In the genomic region with DNA sequence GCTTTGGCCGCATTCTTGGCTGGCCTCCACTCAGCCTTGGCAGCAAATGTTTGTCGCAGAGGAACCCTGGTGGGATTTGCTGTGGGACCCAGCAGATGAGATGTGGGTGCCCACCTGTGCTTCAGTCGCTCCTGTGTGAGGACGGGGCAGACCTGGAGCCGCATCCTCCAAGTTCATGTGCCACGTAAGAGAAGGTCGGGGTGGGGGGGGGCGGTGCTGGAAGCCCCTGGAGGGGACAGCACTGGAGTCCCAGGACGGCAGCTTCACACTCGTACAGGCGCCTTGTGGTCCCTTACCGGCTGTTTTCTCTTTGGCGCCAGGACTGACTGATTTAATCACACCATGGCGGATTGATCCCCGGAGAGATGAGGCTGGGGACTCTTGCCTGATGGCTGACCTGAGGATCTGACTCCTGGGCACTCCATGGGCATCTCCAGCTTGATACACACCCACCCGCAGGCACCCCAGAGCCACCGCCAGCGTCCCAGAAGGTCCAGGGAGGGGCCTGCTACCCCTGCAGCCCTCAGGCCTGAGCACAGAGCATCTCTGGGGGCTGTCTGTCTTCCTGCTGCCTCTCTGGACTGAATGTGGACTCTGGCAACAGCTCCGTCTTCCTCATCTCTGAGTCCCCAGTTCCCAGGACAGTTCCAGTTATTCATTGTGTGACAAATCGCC, we compare ENCODE assay signal across 24 cellular contexts. TPM values are rescaled to one million over a fixed set of nuclear protein-coding genes. Genes with fewer than 3 reads are reported as not detected.
DNase-seq lines count a peak whose midpoint lies in the region; ATAC-seq and TF ChIP-seq lines count a peak whose summit lies in the region.
"Had no signal": no experiment of that assay in that cellular context is flagged by ENCODE, and none has a peak within 500 bp of the region (broad histone marks: within the 10 kb centered on the region; RNA-seq: fewer than 3 reads in every experiment).

No MANE protein-coding gene starts in this region.

- H3K9me3 ChIP-seq in esophagus muscularis mucosa (no peaks in the 10 kb centered on the region), osteoblast (ENCODE audit: low read depth, low read length) (no peaks in the 10 kb centered on the region), left lung (no peaks in the 10 kb centered on the region), Karpas-422 (ENCODE audit: low read length) (no peaks in the 10 kb centered on the region)
- H3K9me3 ChIP-seq: BE2C, SJSA1 had no signal

- no peak overlapping the region for H3K4me2 ChIP-seq in osteoblast (ENCODE audit: insufficient read depth, low read length)
- H3K4me2 ChIP-seq in Karpas-422 (ENCODE audit: low read depth, low read length, poor library complexity, severe bottlenecking): no peak overlapping the region
- H3K4me2 ChIP-seq: KMS-11 had no signal

- WGBS in esophagus muscularis mucosa: 71% methylated on average over 18 of the region's 20 CpGs

- H3K27ac ChIP-seq in esophagus muscularis mucosa (replicated peaks in 1 of 4) (no peak overlapping the region), osteoblast (ENCODE audit: low read depth, low read length) (no peak overlapping the region), left lung (no peak overlapping the region), Karpas-422 (ENCODE audit: low read length) (no peak overlapping the region)
- H3K27ac ChIP-seq: KMS-11, SJSA1 had no signal

- no peak for TF ChIP-seq CTCF in WTC11 (IDR thresholded peaks at IDR 0.05)
- TF ChIP-seq CTCF in esophagus muscularis mucosa (IDR thresholded peaks at IDR 0.05): no peak
- no peak for TF ChIP-seq CTCF in osteoblast (IDR thresholded peaks at IDR 0.05; ENCODE audit: extremely low read depth, low read depth, low read length)
- TF ChIP-seq CTCF in left lung (IDR thresholded peaks at IDR 0.05): no peak

- H3K36me3 Mint-ChIP-seq in WTC11: peaks cover 17% of the 10 kb centered on the region
- H3K36me3 Mint-ChIP-seq: CD14-positive monocyte, IgD-negative memory B cell had no signal

- POLR2A ChIA-PET in WTC11 (lab: Charles Lee): no interaction called here

- H3K4me3 ChIP-seq in H7 (ENCODE audit: insufficient read depth, low read depth, low read length) (no peak overlapping the region), esophagus muscularis mucosa (no peak overlapping the region), osteoblast (ENCODE audit: insufficient read depth, low read length) (no peak overlapping the region), left lung (no peak overlapping the region), Karpas-422 (ENCODE audit: low read length) (no peak overlapping the region)
- H3K4me3 ChIP-seq: HAP-1, SJSA1 had no signal

- H2AFZ ChIP-seq in osteoblast (ENCODE audit: low read length) (no peak overlapping the region), Karpas-422 (ENCODE audit: low read length) (no peak overlapping the region)

- intact Hi-C loops in esophagus muscularis mucosa (cut with DNase I): no loop called here
- intact Hi-C loops in left lung (cut with DNase I): no loop called here

- H3K27me3 ChIP-seq in H7 (ENCODE audit: control insufficient read depth, insufficient read depth, low read length) (no peaks in the 10 kb centered on the region), esophagus muscularis mucosa (peaks cover 0 to 32% (median 0%) of the 10 kb centered on the region in 4 donors), osteoblast (ENCODE audit: insufficient read depth, low read length) (peaks cover 3% of the 10 kb centered on the region), left lung (no peaks in the 10 kb centered on the region), Karpas-422 (ENCODE audit: low read length) (no peaks in the 10 kb centered on the region)

- no peaks in the 10 kb centered on the region for H3K4me1 ChIP-seq in esophagus muscularis mucosa
- no peaks in the 10 kb centered on the region for H3K4me1 ChIP-seq in osteoblast (ENCODE audit: insufficient read depth, low read length)
- no peaks in the 10 kb centered on the region for H3K4me1 ChIP-seq in left lung
- peaks cover 8% of the 10 kb centered on the region for H3K4me1 ChIP-seq in Karpas-422 (ENCODE audit: low read length)
- H3K4me1 ChIP-seq: BE2C, SJSA1 had no signal

- peaks cover 37% of the 10 kb centered on the region for H3K4me1 Mint-ChIP-seq in WTC11
- H3K4me1 Mint-ChIP-seq: CD14-positive monocyte had no signal

- H3K9me2 ChIP-seq in Karpas-422 (replicated peaks; ENCODE audit: insufficient read depth, low read length): no peaks in the 10 kb centered on the region

- CTCF ChIA-PET in WTC11 (lab: Charles Lee): interaction anchor here (1.4 to 2.9 kb wide), 4 partner anchors 11 to 44 kb away, joined by 5 to 29 read pairs (median 6); no protein-coding TSS in a partner anchor

- H3K27me3 Mint-ChIP-seq in WTC11 (ENCODE audit: low read depth): peaks cover 15% of the 10 kb centered on the region

- peak overlapping the region; percentile 68; the same call in 1 of the 2 replicates for H3K27ac Mint-ChIP-seq in WTC11
- H3K27ac Mint-ChIP-seq: CD14-positive monocyte, HFFc6, IgD-negative memory B cell had no signal

- peaks cover 8% of the 10 kb centered on the region for H3K9me3 Mint-ChIP-seq in WTC11
- H3K9me3 Mint-ChIP-seq: HFFc6, IgD-negative memory B cell had no signal

- no peaks in the 10 kb centered on the region for H3K36me3 ChIP-seq in H7 (replicated peaks; ENCODE audit: control insufficient read depth, insufficient read depth, low read length)
- no peaks in the 10 kb centered on the region for H3K36me3 ChIP-seq in esophagus muscularis mucosa
- H3K36me3 ChIP-seq in osteoblast (ENCODE audit: insufficient read depth, low read length): no peaks in the 10 kb centered on the region
- H3K36me3 ChIP-seq in left lung: no peaks in the 10 kb centered on the region
- no peaks in the 10 kb centered on the region for H3K36me3 ChIP-seq in Karpas-422 (ENCODE audit: insufficient read depth, low read length)
- H3K36me3 ChIP-seq: BE2C, HAP-1, SJSA1 had no signal

- no peak for TF ChIP-seq POLR2A in esophagus muscularis mucosa (IDR thresholded peaks at IDR 0.05; ENCODE audit: low read depth)

- no peaks in the 10 kb centered on the region for H3K79me2 ChIP-seq in osteoblast (ENCODE audit: insufficient read depth, low read length)
- no peaks in the 10 kb centered on the region for H3K79me2 ChIP-seq in Karpas-422 (ENCODE audit: low read length)

- no peak overlapping the region for H3K4me3 Mint-ChIP-seq in WTC11
- H3K4me3 Mint-ChIP-seq: HFFc6, IgD-negative memory B cell had no signal

- ATAC-seq in WTC11 (no peak), left lung (no peak)

- DNase-seq in H7 (peak; percentile 37), WTC11 (ENCODE audit: low spot score) (no peak), esophagus muscularis mucosa (ENCODE audit: extremely low spot score) (peak; percentile 82), osteoblast (ENCODE audit: insufficient read length, low spot score, missing footprints) (peak; percentile 61), left lung (no peak), midbrain (lab: John Stamatoyannopoulos, UW) (no peak), Karpas-422 (no peak)
- DNase-seq: BE2C, Calu3, DND-41, HFFc6, NCI-H1048, NCI-H1417, NCI-H1694, NCI-H2029 treated with DMSO at 0.1 percent for 48 hours, NCI-H2227 treated with DMSO at 0.1 percent for 48 hours, NCI-H526 treated with DMSO at 0.1 percent for 48 hours, Right ventricle myocardium superior, RPMI8226 had no signal

- no peak for TF ChIP-seq EP300 in esophagus muscularis mucosa (IDR thresholded peaks at IDR 0.05)

- H4K20me1 ChIP-seq in osteoblast (ENCODE audit: insufficient read depth, low read length) (no peaks in the 10 kb centered on the region), Karpas-422 (ENCODE audit: insufficient read depth, low read depth, low read length) (no peaks in the 10 kb centered on the region)

- H3K9ac ChIP-seq in Karpas-422 (ENCODE audit: low read length): no peak overlapping the region
- H3K9ac ChIP-seq: KMS-11 had no signal

TF ChIP-seq in WTC11, 78 proteins besides CTCF, POLR2A, EP300 and RAD21 (continues in another document):
- TF ChIP-seq TCF7 (CRISPR knock-in tag; IDR thresholded peaks at IDR 0.05; ENCODE audit: low read depth) (no peak), GRHL2 (CRISPR knock-in tag; IDR thresholded peaks at IDR 0.05; ENCODE audit: insufficient replicate concordance, severe bottlenecking) (no peak), FOXK1 (CRISPR knock-in tag; IDR thresholded peaks at IDR 0.05) (no peak), SMAD4 (CRISPR knock-in tag; IDR thresholded peaks at IDR 0.05) (no peak)
- TF ChIP-seq, protein P1, sequence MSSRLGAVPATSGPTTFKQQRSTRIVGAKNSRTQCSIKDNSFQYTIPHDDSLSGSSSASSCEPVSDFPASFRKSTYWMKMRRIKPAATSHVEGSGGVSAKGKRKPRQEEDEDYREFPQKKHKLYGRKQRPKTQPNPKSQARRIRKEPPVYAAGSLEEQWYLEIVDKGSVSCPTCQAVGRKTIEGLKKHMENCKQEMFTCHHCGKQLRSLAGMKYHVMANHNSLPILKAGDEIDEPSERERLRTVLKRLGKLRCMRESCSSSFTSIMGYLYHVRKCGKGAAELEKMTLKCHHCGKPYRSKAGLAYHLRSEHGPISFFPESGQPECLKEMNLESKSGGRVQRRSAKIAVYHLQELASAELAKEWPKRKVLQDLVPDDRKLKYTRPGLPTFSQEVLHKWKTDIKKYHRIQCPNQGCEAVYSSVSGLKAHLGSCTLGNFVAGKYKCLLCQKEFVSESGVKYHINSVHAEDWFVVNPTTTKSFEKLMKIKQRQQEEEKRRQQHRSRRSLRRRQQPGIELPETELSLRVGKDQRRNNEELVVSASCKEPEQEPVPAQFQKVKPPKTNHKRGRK (CRISPR knock-in tag; IDR thresholded peaks at IDR 0.05; ENCODE audit: borderline replicate concordance): no peak
- TF ChIP-seq, protein P2, sequence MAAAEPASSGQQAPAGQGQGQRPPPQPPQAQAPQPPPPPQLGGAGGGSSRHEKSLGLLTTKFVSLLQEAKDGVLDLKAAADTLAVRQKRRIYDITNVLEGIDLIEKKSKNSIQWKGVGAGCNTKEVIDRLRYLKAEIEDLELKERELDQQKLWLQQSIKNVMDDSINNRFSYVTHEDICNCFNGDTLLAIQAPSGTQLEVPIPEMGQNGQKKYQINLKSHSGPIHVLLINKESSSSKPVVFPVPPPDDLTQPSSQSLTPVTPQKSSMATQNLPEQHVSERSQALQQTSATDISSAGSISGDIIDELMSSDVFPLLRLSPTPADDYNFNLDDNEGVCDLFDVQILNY (CRISPR knock-in tag; IDR thresholded peaks at IDR 0.05): no peak

RNA-seq across cellular contexts. Expression of gene GRTP1, which starts 10.0 kb away (rescaled TPM):
- total RNA-seq in H7 (2014; rRNA removed; shearing (Covaris generic)): 36.5 and 55.9 TPM in 2 replicates
- total RNA-seq in WTC11 (2021) (59.0 to 62.0 TPM (median 60.0 TPM) in 3 replicates), esophagus muscularis mucosa (10 to 100 TPM in 2 of 4 donors, 1 to 10 TPM in 2; 6.4 to 11.7 (median 8.7) TPM), osteoblast (0.29 and 0.36 TPM in 2 replicates), left lung (1 to 10 TPM; 6.7 to 7.1 TPM)
- total RNA-seq in Karpas-422 (2014; rRNA removed; shearing (Covaris generic); ENCODE audit: low replicate concordance): not detected in 2 replicates

Comparison
In these comparisons a context has a peak if more than half of its experiments do, and no peak if none do; other contexts are left out.
1. DNase-seq: peak in H7 (single experiment), esophagus muscularis mucosa (single experiment) and osteoblast (single experiment); none in WTC11 (single experiment), left lung (0 of 2), midbrain (single experiment) and Karpas-422 (single experiment).